30 cellular contexts compared by ENCODE assay signal in genomic region chr22:26907366-26907765, GRCh38.
"Had no signal": no experiment of that assay in that cellular context is flagged by ENCODE, and none has a peak within 500 bp of the region (broad histone marks: within the 10 kb centered on the region; RNA-seq: fewer than 3 reads in every experiment).

No MANE protein-coding gene starts in this region.

- FAIRE-seq: astrocyte, colon, TTC549 had no signal

- DNase-seq: activated B cell treated with CpG ODN at 0.5 μM for 24 hours; activated CD4-positive, alpha-beta memory T cell treated with anti-CD3 and anti-CD28 coated beads for 36 hours; activated CD4-positive, alpha-beta T cell treated with anti-CD3 and anti-CD28 coated beads for 4 hours; activated CD4-positive, alpha-beta T cell treated with anti-CD3 and anti-CD28 coated beads, Interleukin-2, amount 10 ng/mL, durations not matched to agents 24 days and 14 days; activated CD4-positive, alpha-beta T cell treated with anti-CD3 and anti-CD28 coated beads, Interleukin-2, amount 50 U/mL, for 1 hour; activated CD4-positive, alpha-beta T cell treated with anti-CD3 and anti-CD28 coated beads, Interleukin-2, amount 50 U/mL, for 4 hours; activated CD4-positive, CD25-positive, alpha-beta regulatory T cell treated with anti-CD3 and anti-CD28 coated beads, Interleukin-2, amount 50 U/mL, for 72 hours; activated CD8-positive, alpha-beta memory T cell treated with anti-CD3 and anti-CD28 coated beads, Interleukin-2, amount 50 U/mL, for 4 hours; activated CD8-positive, alpha-beta T cell treated with anti-CD3 and anti-CD28 coated beads for 36 hours; activated effector memory CD4-positive, alpha-beta T cell treated with anti-CD3 and anti-CD28 coated beads, Interleukin-2, amount 50 U/mL, for 16 hours; activated gamma-delta T cell treated with Interleukin-2 at 50 U/mL for 16 hours; activated naive CD4-positive, alpha-beta T cell; activated naive CD4-positive, alpha-beta T cell treated with anti-CD3 and anti-CD28 coated beads for 36 hours; activated naive CD4-positive, alpha-beta T cell treated with anti-CD3 and anti-CD28 coated beads, Interleukin-2, amount 50 U/mL, for 16 hours; activated naive CD8-positive, alpha-beta T cell treated with anti-CD3 and anti-CD28 coated beads for 36 hours; activated T-cell treated with anti-CD3 and anti-CD28 coated beads for 4 hours; activated T-cell treated with anti-CD3 and anti-CD28 coated beads, Interleukin-2, amount 50 U/mL, for 1 hour; activated T-cell treated with anti-CD3 and anti-CD28 coated beads, Interleukin-2, amount 50 U/mL, for 4 hours; activated T-cell treated with anti-CD3 and anti-CD28 coated beads, Interleukin-2, amount 50 U/mL, for 72 hours; adrenal gland; amniotic stem cell; aorta; body of pancreas; brain microvascular endothelial cell; central memory CD4-positive, alpha-beta T cell; T-helper 2 cell; T-helper 9 cell had no signal
